8 cellular contexts compared by ENCODE assay signal in the genomic region with DNA sequence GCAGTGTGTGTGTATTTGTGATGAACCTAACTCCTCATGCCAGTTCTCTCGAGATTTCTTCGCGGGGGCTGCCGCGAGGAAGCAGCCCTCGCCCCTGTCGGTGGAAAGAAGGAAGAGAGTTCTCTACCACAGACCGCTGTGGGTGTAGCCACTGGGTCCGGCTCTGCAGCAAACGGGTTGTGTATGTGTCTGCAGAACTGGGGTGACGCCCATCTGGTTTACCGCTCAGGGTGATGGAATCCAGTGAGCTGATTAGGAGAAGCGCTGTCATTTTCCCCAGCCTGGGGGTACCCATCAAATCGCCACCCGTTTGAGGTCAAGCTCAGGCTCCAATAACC. TPM values are rescaled to one million over a fixed set of nuclear protein-coding genes. Genes with fewer than 3 reads are reported as not detected.
A peak's percentile ranks its signal among the peaks of the same experiment; 100 is the strongest.
DNase-seq lines count a peak whose midpoint lies in the region; ATAC-seq and TF ChIP-seq lines count a peak whose summit lies in the region.

No MANE protein-coding gene starts in this region.

- intact Hi-C loops in Calu3 (cut with micrococcal nuclease; ENCODE audit: unreplicated experiment): loop anchor here (5.0 kb wide), 1 partner anchor 33 kb away; no protein-coding TSS in a partner anchor

- H3K4me1 Mint-ChIP-seq in Calu3 (ENCODE audit: low read depth, unreplicated experiment): peaks cover 14% of the 10 kb centered on the region
- peaks cover 33% of the 10 kb centered on the region for H3K4me1 Mint-ChIP-seq in activated naive CD8-positive, alpha-beta T cell treated with anti-CD3 and anti-CD28 coated beads for 36 hours

- peaks cover 25% of the 10 kb centered on the region for H3K27me3 Mint-ChIP-seq in Calu3 (ENCODE audit: unreplicated experiment)
- no peaks in the 10 kb centered on the region for H3K27me3 Mint-ChIP-seq in activated naive CD8-positive, alpha-beta T cell treated with anti-CD3 and anti-CD28 coated beads for 36 hours

- POLR2A ChIA-PET in GM10248 (lab: Yijun Ruan, JAX): interaction anchor here (0.5 to 0.9 kb wide), 3 partner anchors 16 to 193 kb away, joined by 3 to 9 read pairs (median 4); no protein-coding TSS in a partner anchor

- H3K27me3 ChIP-seq in layer of hippocampus (ENCODE audit: control insufficient read depth, insufficient read depth, low read length): no peaks in the 10 kb centered on the region
- H3K27me3 ChIP-seq in suprapubic skin: peaks cover 6% of the 10 kb centered on the region

- H3K27ac Mint-ChIP-seq in Calu3 (ENCODE audit: unreplicated experiment): peak overlapping the region; percentile 54
- peak overlapping the region; percentile 42 for H3K27ac Mint-ChIP-seq in activated naive CD8-positive, alpha-beta T cell treated with anti-CD3 and anti-CD28 coated beads for 36 hours

- no peak for ATAC-seq in HG02840 (IDR thresholded peaks at IDR 0.05; ENCODE audit: low FRiP score, unreplicated experiment)

- peak overlapping the region; percentile 81 for H3K4me3 Mint-ChIP-seq in Calu3 (ENCODE audit: low read depth, unreplicated experiment)
- peak overlapping the region; percentile 81 for H3K4me3 Mint-ChIP-seq in activated naive CD8-positive, alpha-beta T cell treated with anti-CD3 and anti-CD28 coated beads for 36 hours

- no peak for TF ChIP-seq CTCF in Calu3 (IDR thresholded peaks at IDR 0.05; ENCODE audit: unreplicated experiment)
- TF ChIP-seq CTCF in suprapubic skin (IDR thresholded peaks at IDR 0.05): no peak
- no peak for TF ChIP-seq CTCF in GM10248 (IDR thresholded peaks at IDR 0.05; ENCODE audit: control extremely low read depth, extremely low read depth, low read depth, missing control alignments)

- DNase-seq in Calu3: no peak
- DNase-seq in NOMO-1 treated with DMSO at 0.1 percent for 48 hours (lab: John Stamatoyannopoulos, UW; ENCODE audit: unreplicated experiment): peak; percentile 47
- DNase-seq in activated naive CD8-positive, alpha-beta T cell treated with anti-CD3 and anti-CD28 coated beads for 36 hours: peak; percentile 68
- DNase-seq in suprapubic skin (ENCODE audit: low spot score in 2 of 2): peak in 1 of 2 donors; percentile 80
- no peak for DNase-seq in LoVo (ENCODE audit: low spot score)
- no peak for DNase-seq in GM10248 (ENCODE audit: extremely low spot score)

- CTCF ChIA-PET in Calu3 (lab: Charles Lee) (interaction anchor here (0.9 to 1.1 kb wide), 2 partner anchors 21 to 245 kb away, joined by 3 to 8 read pairs; no protein-coding TSS in a partner anchor), GM10248 (lab: Yijun Ruan, JAX) (interaction anchor here (0.8 to 7.0 kb wide), 20 partner anchors 11 to 470 kb away, joined by 3 to 172 read pairs (median 7); partner anchors contain the start of genes ANKRD13B, GIT1 and SSH2)

- no peak for TF ChIP-seq POLR2A in suprapubic skin (IDR thresholded peaks at IDR 0.05)

- BruUV-seq in Calu3 (replicated peaks; lab: Mats Ljungman, UMichigan): no TSS peak

- peaks cover 56% of the 10 kb centered on the region for H3K4me1 ChIP-seq in suprapubic skin

- 20% methylated on average over 10 of the region's 15 CpGs for WGBS in suprapubic skin

- H3K27ac ChIP-seq in layer of hippocampus (ENCODE audit: low read depth, low read length) (peak overlapping the region; percentile 92), suprapubic skin (peak overlapping the region; percentile 28)

- H3K9me3 ChIP-seq in suprapubic skin: no peaks in the 10 kb centered on the region

- no peaks in the 10 kb centered on the region for H3K36me3 ChIP-seq in suprapubic skin

- peak overlapping the region; percentile 42 for H3K4me3 ChIP-seq in suprapubic skin

- TF ChIP-seq EP300 in suprapubic skin (IDR thresholded peaks at IDR 0.05): no peak

- H3K36me3 Mint-ChIP-seq in Calu3 (ENCODE audit: insufficient read depth, unreplicated experiment): peaks cover 11% of the 10 kb centered on the region
- H3K36me3 Mint-ChIP-seq in activated naive CD8-positive, alpha-beta T cell treated with anti-CD3 and anti-CD28 coated beads for 36 hours: peaks cover 2% of the 10 kb centered on the region

- no peaks in the 10 kb centered on the region for H3K9me3 Mint-ChIP-seq in Calu3 (ENCODE audit: low read depth, unreplicated experiment)
- H3K9me3 Mint-ChIP-seq in activated naive CD8-positive, alpha-beta T cell treated with anti-CD3 and anti-CD28 coated beads for 36 hours: no peaks in the 10 kb centered on the region

RNA-seq across cellular contexts. Expression of gene CORO6, which starts 7.7 kb away (rescaled TPM):
- total RNA-seq in Calu3 (2022) (0.47 and 0.49 TPM in 2 replicates), suprapubic skin (10 to 100 TPM in 1 of 4 donors, 1 to 10 TPM in 3; 1.4 to 13.7 (median 6.6) TPM)
- total RNA-seq in activated naive CD8-positive, alpha-beta T cell treated with anti-CD3 and anti-CD28 coated beads for 36 hours: 1 to 10 TPM; 8.9 to 9.4 TPM

RNA-seq across cellular contexts. Expression of gene ANKRD13B, which starts 22.1 kb away (rescaled TPM):
- 8.8 TPM in 2 replicates for total RNA-seq in Calu3 (2022)
- 10 to 100 TPM; 17.9 to 20.8 TPM for total RNA-seq in activated naive CD8-positive, alpha-beta T cell treated with anti-CD3 and anti-CD28 coated beads for 36 hours
- 10 to 100 TPM in 3 of 4 donors, 1 to 10 TPM in 1; 9.0 to 16.5 (median 10.8) TPM for total RNA-seq in suprapubic skin

RNA-seq across cellular contexts. Expression of gene GIT1, which starts 25.6 kb away (rescaled TPM):
- total RNA-seq in Calu3 (2022) (46.3 and 47.7 TPM in 2 replicates), suprapubic skin (100 to 1,000 TPM in 2 of 4 donors, 10 to 100 TPM in 2; 66.7 to 103 (median 90.4) TPM)
- total RNA-seq in activated naive CD8-positive, alpha-beta T cell treated with anti-CD3 and anti-CD28 coated beads for 36 hours: 10 to 100 TPM; 63.5 to 63.7 TPM

RNA-seq across cellular contexts. Expression of gene TP53I13, which starts 46.5 kb away (rescaled TPM):
- total RNA-seq in Calu3 (2022): 32.8 and 35.1 TPM in 2 replicates
- 10 to 100 TPM; 31.2 to 35.3 TPM for total RNA-seq in activated naive CD8-positive, alpha-beta T cell treated with anti-CD3 and anti-CD28 coated beads for 36 hours
- 10 to 100 TPM; 31.6 to 45.9 (median 40.3) TPM for total RNA-seq in suprapubic skin

RNA-seq across cellular contexts. Expression of gene ABHD15, which starts 48.2 kb away (rescaled TPM):
- 12.5 and 12.9 TPM in 2 replicates for total RNA-seq in Calu3 (2022)
- total RNA-seq in activated naive CD8-positive, alpha-beta T cell treated with anti-CD3 and anti-CD28 coated beads for 36 hours: 1 to 10 TPM; 8.6 to 8.8 TPM
- total RNA-seq in suprapubic skin: 10 to 100 TPM in 1 of 4 donors, 1 to 10 TPM in 3; 7.2 to 11.0 (median 7.9) TPM

Comparison
In these comparisons a context has a peak if more than half of its experiments do, and no peak if none do; other contexts are left out.
1. DNase-seq: peak in NOMO-1 treated with DMSO at 0.1 percent for 48 hours (single experiment) and activated naive CD8-positive, alpha-beta T cell treated with anti-CD3 and anti-CD28 coated beads for 36 hours (single experiment); none in Calu3 (single experiment), LoVo (single experiment) and GM10248 (single experiment).